16 cellular contexts compared by ENCODE assay signal in genomic region chr13:91785435-91786137, GRCh38.
DNase-seq lines count a peak whose midpoint lies in the region; ATAC-seq and TF ChIP-seq lines count a peak whose summit lies in the region.
"Had no signal": no experiment of that assay in that cellular context is flagged by ENCODE, and none has a peak within 500 bp of the region (broad histone marks: within the 10 kb centered on the region; RNA-seq: fewer than 3 reads in every experiment).

No MANE protein-coding gene starts in this region.

- no peak overlapping the region for H3K4me3 ChIP-seq in WERI-Rb-1 (ENCODE audit: low read depth, low read length)
- H3K4me3 ChIP-seq: esophagus squamous epithelium had no signal

- no peaks in the 10 kb centered on the region for H3K27me3 Mint-ChIP-seq in activated T-helper 2 cell treated with anti-CD3 and anti-CD28 coated beads, Interferon-gamma antibody, Interleukin-2, Interleukin-4, amounts not matched to agents 10 μg/mL and 5 μg/mL and 100 μg/mL, durations not matched to agents 14 hours and 24 hours and 36 hours (ENCODE audit: low read depth)
- H3K27me3 Mint-ChIP-seq: activated CD4-positive, alpha-beta T cell treated with anti-CD3 and anti-CD28 coated beads, Interleukin-2, amount 10 ng/mL, durations not matched to agents 24 days and 14 days; IgD-negative memory B cell had no signal

- ATAC-seq in GM18867 (IDR thresholded peaks at IDR 0.05; ENCODE audit: unreplicated experiment) = peak; percentile 80
- ATAC-seq in GM21717 (IDR thresholded peaks at IDR 0.05; ENCODE audit: unreplicated experiment) = peak; percentile 98
- peak; percentile 82 for ATAC-seq in HG03097 (IDR thresholded peaks at IDR 0.05; ENCODE audit: low FRiP score, unreplicated experiment)

- TF ChIP-seq CTCF in WERI-Rb-1 (IDR thresholded peaks at IDR 0.05; ENCODE audit: low read depth, low read length) = no peak

- intact Hi-C loops in activated T-helper 2 cell treated with anti-CD3 and anti-CD28 coated beads, Interferon-gamma antibody, Interleukin-2, Interleukin-4, amounts not matched to agents 10 μg/mL and 5 μg/mL and 100 μg/mL, durations not matched to agents 14 hours and 24 hours and 36 hours (cut with micrococcal nuclease) = no loop called here

- no peaks in the 10 kb centered on the region for H3K36me3 ChIP-seq in WERI-Rb-1
- H3K36me3 ChIP-seq: esophagus squamous epithelium had no signal

- peak; percentile 36 for DNase-seq in WERI-Rb-1
- DNase-seq in cortex of kidney (lab: John Stamatoyannopoulos, UW) = no peak
- DNase-seq in amniotic stem cell (lab: John Stamatoyannopoulos, UW) = no peak
- no peak for DNase-seq in activated T-helper 2 cell treated with anti-CD3 and anti-CD28 coated beads, Interferon-gamma antibody, Interleukin-2, Interleukin-4, amounts not matched to agents 10 μg/mL and 5 μg/mL and 100 μg/mL, durations not matched to agents 14 hours and 24 hours and 36 hours (ENCODE audit: low spot score)
- no peak for DNase-seq in Ammon's horn (ENCODE audit: low spot score)
- DNase-seq: activated CD4-positive, alpha-beta T cell treated with anti-CD3 and anti-CD28 coated beads, Interleukin-2, amount 10 ng/mL, durations not matched to agents 24 days and 14 days; C1 segment of cervical spinal cord; esophagus squamous epithelium; NCI-H187; NK-92 treated with Interleukin-12 subunit alpha and Interleukin-12 subunit beta, amount 100 ng/mL, for 24 hours; stimulated activated CD4-positive, alpha-beta T cell treated with anti-CD3 and anti-CD28 coated beads, Interleukin-1b, Interleukin-23, amount 100 ng/mL, for 48 hours; stimulated activated naive CD4-positive, alpha-beta T cell had no signal

- no peaks in the 10 kb centered on the region for H3K4me1 Mint-ChIP-seq in activated T-helper 2 cell treated with anti-CD3 and anti-CD28 coated beads, Interferon-gamma antibody, Interleukin-2, Interleukin-4, amounts not matched to agents 10 μg/mL and 5 μg/mL and 100 μg/mL, durations not matched to agents 14 hours and 24 hours and 36 hours (ENCODE audit: low read depth)
- H3K4me1 Mint-ChIP-seq: activated CD4-positive, alpha-beta T cell treated with anti-CD3 and anti-CD28 coated beads, Interleukin-2, amount 10 ng/mL, durations not matched to agents 24 days and 14 days had no signal

- H3K27me3 ChIP-seq in WERI-Rb-1 (ENCODE audit: insufficient read depth, low read depth, severe bottlenecking) = no peaks in the 10 kb centered on the region
- H3K27me3 ChIP-seq: esophagus squamous epithelium had no signal

- H3K9me3 Mint-ChIP-seq in activated T-helper 2 cell treated with anti-CD3 and anti-CD28 coated beads, Interferon-gamma antibody, Interleukin-2, Interleukin-4, amounts not matched to agents 10 μg/mL and 5 μg/mL and 100 μg/mL, durations not matched to agents 14 hours and 24 hours and 36 hours = no peaks in the 10 kb centered on the region
- H3K9me3 Mint-ChIP-seq: activated CD4-positive, alpha-beta T cell treated with anti-CD3 and anti-CD28 coated beads, Interleukin-2, amount 10 ng/mL, durations not matched to agents 24 days and 14 days had no signal

- no peaks in the 10 kb centered on the region for H3K9me3 ChIP-seq in WERI-Rb-1 (ENCODE audit: severe bottlenecking)
- H3K9me3 ChIP-seq: esophagus squamous epithelium had no signal

- H3K36me3 Mint-ChIP-seq in activated T-helper 2 cell treated with anti-CD3 and anti-CD28 coated beads, Interferon-gamma antibody, Interleukin-2, Interleukin-4, amounts not matched to agents 10 μg/mL and 5 μg/mL and 100 μg/mL, durations not matched to agents 14 hours and 24 hours and 36 hours (ENCODE audit: low read depth) = no peaks in the 10 kb centered on the region

- no peak overlapping the region for H3K4me3 Mint-ChIP-seq in activated T-helper 2 cell treated with anti-CD3 and anti-CD28 coated beads, Interferon-gamma antibody, Interleukin-2, Interleukin-4, amounts not matched to agents 10 μg/mL and 5 μg/mL and 100 μg/mL, durations not matched to agents 14 hours and 24 hours and 36 hours (ENCODE audit: low read depth)
- H3K4me3 Mint-ChIP-seq: activated CD4-positive, alpha-beta T cell treated with anti-CD3 and anti-CD28 coated beads, Interleukin-2, amount 10 ng/mL, durations not matched to agents 24 days and 14 days; IgD-negative memory B cell had no signal

- H3K27ac Mint-ChIP-seq in activated T-helper 2 cell treated with anti-CD3 and anti-CD28 coated beads, Interferon-gamma antibody, Interleukin-2, Interleukin-4, amounts not matched to agents 10 μg/mL and 5 μg/mL and 100 μg/mL, durations not matched to agents 14 hours and 24 hours and 36 hours = no peak overlapping the region
- H3K27ac Mint-ChIP-seq: activated CD4-positive, alpha-beta T cell treated with anti-CD3 and anti-CD28 coated beads, Interleukin-2, amount 10 ng/mL, durations not matched to agents 24 days and 14 days; IgD-negative memory B cell had no signal

- H3K27ac ChIP-seq in WERI-Rb-1 = no peak overlapping the region
- H3K27ac ChIP-seq: esophagus squamous epithelium had no signal
